8 cellular contexts compared by ENCODE assay signal in genomic region chr21:41167348-41168342, GRCh38. TPM values are rescaled to one million over a fixed set of nuclear protein-coding genes. Genes with fewer than 3 reads are reported as not detected.
DNase-seq lines count a peak whose midpoint lies in the region; TF ChIP-seq lines count a peak whose summit lies in the region.

BACE2 (plus strand) TSS chr21:41168160; CDS start chr21:41168264, 104 bp downstream.

- TF ChIP-seq CTCF in LNCaP clone FGC (IDR thresholded peaks at IDR 0.05; ENCODE audit: control insufficient read depth, extremely low read depth, insufficient read depth) (peak; percentile 66), lower leg skin (IDR thresholded peaks at IDR 0.05) (no peak)

- peaks cover 58% of the 10 kb centered on the region for H3K27me3 Mint-ChIP-seq in activated CD4-positive, alpha-beta T cell treated with anti-CD3 and anti-CD28 coated beads, Interleukin-2, amount 10 ng/mL, durations not matched to agents 24 days and 14 days

- H3K9me3 Mint-ChIP-seq in activated CD4-positive, alpha-beta T cell treated with anti-CD3 and anti-CD28 coated beads, Interleukin-2, amount 10 ng/mL, durations not matched to agents 24 days and 14 days: no peaks in the 10 kb centered on the region

- no peaks in the 10 kb centered on the region for H3K9me3 ChIP-seq in effector memory CD4-positive, alpha-beta T cell (ENCODE audit: control insufficient read depth, low read length)

- peak; percentile 51 for DNase-seq in NCI-H82 (lab: John Stamatoyannopoulos, UW)
- no peak for DNase-seq in NCI-H82 treated with DMSO at 0.1 percent for 48 hours (lab: John Stamatoyannopoulos, UW; ENCODE audit: unreplicated experiment)
- no peak for DNase-seq in LNCaP clone FGC (ENCODE audit: low read depth)
- peak; percentile 87 for DNase-seq in activated CD4-positive, alpha-beta T cell treated with anti-CD3 and anti-CD28 coated beads, Interleukin-2, amount 10 ng/mL, durations not matched to agents 24 days and 14 days
- no peak for DNase-seq in effector memory CD4-positive, alpha-beta T cell
- DNase-seq in lower leg skin (ENCODE audit: low spot score in 2 of 2): peak; percentile 72 to 96
- DNase-seq in stimulated activated CD4-positive, alpha-beta T cell treated with anti-CD3 and anti-CD28 coated beads, Interleukin-4, amount 100 ng/mL, for 24 hours: peak; percentile 24
- DNase-seq in NK-92 treated with Interleukin-12 subunit alpha and Interleukin-12 subunit beta, amount 100 ng/mL, for 24 hours (lab: John Stamatoyannopoulos, UW): no peak

- H3K36me3 Mint-ChIP-seq in activated CD4-positive, alpha-beta T cell treated with anti-CD3 and anti-CD28 coated beads, Interleukin-2, amount 10 ng/mL, durations not matched to agents 24 days and 14 days (ENCODE audit: low read depth): no peaks in the 10 kb centered on the region

- H3K36me3 ChIP-seq in effector memory CD4-positive, alpha-beta T cell (ENCODE audit: control insufficient read depth, insufficient read depth, low read length): no peaks in the 10 kb centered on the region

- H3K4me3 Mint-ChIP-seq in activated CD4-positive, alpha-beta T cell treated with anti-CD3 and anti-CD28 coated beads, Interleukin-2, amount 10 ng/mL, durations not matched to agents 24 days and 14 days: peak within 1 kb of the TSS; percentile 73

- peaks cover 5% of the 10 kb centered on the region for H3K4me1 ChIP-seq in effector memory CD4-positive, alpha-beta T cell (ENCODE audit: control insufficient read depth, insufficient read depth, low read length, poor library complexity, severe bottlenecking)

- peak in 1 of 2 donors; percentile 8 for TF ChIP-seq POLR2A in lower leg skin (IDR thresholded peaks at IDR 0.05)

- H3K4me3 ChIP-seq in LNCaP clone FGC (ENCODE audit: low read depth, low read length): peak within 1 kb of the TSS; percentile 49
- peak within 1 kb of the TSS; percentile 25 for H3K4me3 ChIP-seq in effector memory CD4-positive, alpha-beta T cell (ENCODE audit: insufficient read depth, low read depth, low read length, poor library complexity, severe bottlenecking)
- peak within 1 kb of the TSS; percentile 66 for H3K4me3 ChIP-seq in lower leg skin (ENCODE audit: low read depth, poor library complexity, severe bottlenecking)

- WGBS in lower leg skin, 2 donors: 0 to 3% methylated on average over 65 to 75 of the region's 111 CpGs

- peaks cover 5% of the 10 kb centered on the region for H3K4me1 Mint-ChIP-seq in activated CD4-positive, alpha-beta T cell treated with anti-CD3 and anti-CD28 coated beads, Interleukin-2, amount 10 ng/mL, durations not matched to agents 24 days and 14 days

- H3K27me3 ChIP-seq in effector memory CD4-positive, alpha-beta T cell (replicated peaks; ENCODE audit: control insufficient read depth, insufficient read depth, low read length, poor library complexity, severe bottlenecking): peaks cover 10% of the 10 kb centered on the region

- H3K27ac Mint-ChIP-seq in activated CD4-positive, alpha-beta T cell treated with anti-CD3 and anti-CD28 coated beads, Interleukin-2, amount 10 ng/mL, durations not matched to agents 24 days and 14 days: peak within 1 kb of the TSS; percentile 26

- H3K27ac ChIP-seq in effector memory CD4-positive, alpha-beta T cell (ENCODE audit: insufficient read depth, low read length, poor library complexity, severe bottlenecking): no peak within 1 kb of the TSS

- intact Hi-C loops in activated CD4-positive, alpha-beta T cell treated with anti-CD3 and anti-CD28 coated beads, Interleukin-2, amount 10 ng/mL, durations not matched to agents 24 days and 14 days (cut with micrococcal nuclease): no loop called here
- intact Hi-C loops in lower leg skin (cut with DNase I; ENCODE audit: low total_unique reads): no loop called here

RNA-seq across cellular contexts. Expression of gene BACE2, which starts in this region (rescaled TPM):
- total RNA-seq in activated CD4-positive, alpha-beta T cell treated with anti-CD3 and anti-CD28 coated beads, Interleukin-2, amount 10 ng/mL, durations not matched to agents 24 days and 14 days: 0.28 and 1.9 TPM in 2 replicates
- total RNA-seq in lower leg skin: 10 to 100 TPM; 12.2 to 44.7 (median 27.2) TPM

Comparison
In these comparisons a context has a peak if more than half of its experiments do, and no peak if none do; other contexts are left out.
1. DNase-seq: peak in NCI-H82 (single experiment), activated CD4-positive, alpha-beta T cell treated with anti-CD3 and anti-CD28 coated beads, Interleukin-2, amount 10 ng/mL, durations not matched to agents 24 days and 14 days (single experiment), lower leg skin (2 of 2) and stimulated activated CD4-positive, alpha-beta T cell treated with anti-CD3 and anti-CD28 coated beads, Interleukin-4, amount 100 ng/mL, for 24 hours (single experiment); none in NCI-H82 treated with DMSO at 0.1 percent for 48 hours (single experiment), LNCaP clone FGC (single experiment), effector memory CD4-positive, alpha-beta T cell (0 of 3) and NK-92 treated with Interleukin-12 subunit alpha and Interleukin-12 subunit beta, amount 100 ng/mL, for 24 hours (single experiment).
2. Peak in every context shown above with its lines, with median percentiles within 50 percentile points of each other: H3K4me3 ChIP-seq.